Comparison of ENCODE assay signal across 8 cellular contexts in genomic region chr17:75152971-75153853, GRCh38. TPM values are rescaled to one million over a fixed set of nuclear protein-coding genes. Genes with fewer than 3 reads are reported as not detected.
DNase-seq lines count a peak whose midpoint lies in the region; ATAC-seq and TF ChIP-seq lines count a peak whose summit lies in the region.

No MANE protein-coding gene starts in this region.

- peaks cover 27% of the 10 kb centered on the region for H3K4me1 ChIP-seq in GM23338 (ENCODE audit: insufficient read depth)
- peaks cover 7% of the 10 kb centered on the region for H3K4me1 ChIP-seq in prostate gland (replicated peaks)

- H3K9me2 ChIP-seq in GM23338 (ENCODE audit: insufficient read depth), result no peaks in the 10 kb centered on the region

- H3K36me3 Mint-ChIP-seq in CD4-positive, alpha-beta T cell (ENCODE audit: low read depth), result peaks cover 33% of the 10 kb centered on the region
- peaks cover 37% of the 10 kb centered on the region for H3K36me3 Mint-ChIP-seq in GM23338 (ENCODE audit: low read depth)
- H3K36me3 Mint-ChIP-seq in activated CD8-positive, alpha-beta memory T cell treated with anti-CD3 and anti-CD28 coated beads, Interleukin-2, amount 10 ng/mL, durations not matched to agents 7 days and 5 days, result peaks cover 28% of the 10 kb centered on the region

- peak overlapping the region; percentile 97 for H3K4me3 Mint-ChIP-seq in CD4-positive, alpha-beta T cell
- H3K4me3 Mint-ChIP-seq in GM23338, result peak overlapping the region; percentile 93
- peak overlapping the region; percentile 98 for H3K4me3 Mint-ChIP-seq in activated CD8-positive, alpha-beta memory T cell treated with anti-CD3 and anti-CD28 coated beads, Interleukin-2, amount 10 ng/mL, durations not matched to agents 7 days and 5 days

- peak overlapping the region; percentile 79 for H3K27ac Mint-ChIP-seq in CD4-positive, alpha-beta T cell
- H3K27ac Mint-ChIP-seq in GM23338, result peak overlapping the region; percentile 87
- H3K27ac Mint-ChIP-seq in activated CD8-positive, alpha-beta memory T cell treated with anti-CD3 and anti-CD28 coated beads, Interleukin-2, amount 10 ng/mL, durations not matched to agents 7 days and 5 days, result peak overlapping the region; percentile 90

- peaks cover 37% of the 10 kb centered on the region for H3K4me1 Mint-ChIP-seq in CD4-positive, alpha-beta T cell (ENCODE audit: low read depth)
- peaks cover 31% of the 10 kb centered on the region for H3K4me1 Mint-ChIP-seq in GM23338
- peaks cover 43% of the 10 kb centered on the region for H3K4me1 Mint-ChIP-seq in activated CD8-positive, alpha-beta memory T cell treated with anti-CD3 and anti-CD28 coated beads, Interleukin-2, amount 10 ng/mL, durations not matched to agents 7 days and 5 days

- CTCF ChIA-PET in CD4-positive, alpha-beta T cell (lab: Charles Lee), result interaction anchor here (1.5 to 1.9 kb wide), 2 partner anchors 39 to 49 kb away, joined by 8 to 9 read pairs; no protein-coding TSS in a partner anchor
- CTCF ChIA-PET in activated CD8-positive, alpha-beta memory T cell treated with anti-CD3 and anti-CD28 coated beads, Interleukin-2, amount 10 ng/mL, durations not matched to agents 7 days and 5 days (lab: Charles Lee), result interaction anchor here (0.5 to 2.6 kb wide), 4 partner anchors 8 to 43 kb away, joined by 3 to 8 read pairs (median 5); no protein-coding TSS in a partner anchor

- peaks cover 28% of the 10 kb centered on the region for H3F3A ChIP-seq in GM23338 (replicated peaks; ENCODE audit: low read depth)

- H3K4me2 ChIP-seq in GM23338, result peak overlapping the region; percentile 79

- 4% methylated on average over 36 of the region's 36 CpGs for WGBS in prostate gland

- POLR2A ChIA-PET in CD4-positive, alpha-beta T cell (lab: Charles Lee), result interaction anchor here (1.1 to 2.5 kb wide), 11 partner anchors 11 to 140 kb away, joined by 3 to 11 read pairs (median 5); partner anchors contain the start of genes ARMC7, NT5C and SLC25A19

- intact Hi-C loops in CD4-positive, alpha-beta T cell (cut with DNase I, micrococcal nuclease), result no loop called here
- intact Hi-C loops in prostate gland (cut with DNase I), result no loop called here

- no peaks in the 10 kb centered on the region for H3K27me3 ChIP-seq in CD4-positive, alpha-beta T cell (ENCODE audit: control insufficient read depth, insufficient read depth, low read length)
- H3K27me3 ChIP-seq in GM23338 (ENCODE audit: insufficient read depth), result no peaks in the 10 kb centered on the region
- H3K27me3 ChIP-seq in prostate gland (replicated peaks; ENCODE audit: insufficient read depth), result no peaks in the 10 kb centered on the region

- TF ChIP-seq CTCF in CD4-positive, alpha-beta T cell (IDR thresholded peaks at IDR 0.05), result no peak
- TF ChIP-seq CTCF in GM23338 (conservative IDR thresholded peaks at IDR 0.05; ENCODE audit: low read depth in 2 of 2) (no peak), foreskin fibroblast (IDR thresholded peaks at IDR 0.05; ENCODE audit: low read depth, low read length) (no peak), prostate gland (IDR thresholded peaks at IDR 0.05) (no peak)

- H3K36me3 ChIP-seq in GM23338 (ENCODE audit: insufficient read depth) (peaks cover 9% of the 10 kb centered on the region), prostate gland (no peaks in the 10 kb centered on the region)

- peak overlapping the region; percentile 63 for H3K4me3 ChIP-seq in GM23338
- H3K4me3 ChIP-seq in foreskin fibroblast (ENCODE audit: low read depth in 1 of 2, low read length in 2 of 2), result peak overlapping the region; percentile 85 to 93
- peak overlapping the region; percentile 85 for H3K4me3 ChIP-seq in prostate gland

- ATAC-seq in CD4-positive, alpha-beta T cell (ENCODE audit: poor library complexity), result no peak
- peak; percentile 30 for ATAC-seq in GM23338
- no peak for ATAC-seq in activated CD8-positive, alpha-beta memory T cell treated with anti-CD3 and anti-CD28 coated beads, Interleukin-2, amount 10 ng/mL, durations not matched to agents 7 days and 5 days
- no peak for ATAC-seq in GM21576 (IDR thresholded peaks at IDR 0.05; ENCODE audit: unreplicated experiment)
- ATAC-seq in HG03565 (IDR thresholded peaks at IDR 0.05; ENCODE audit: unreplicated experiment), result no peak

- no peak overlapping the region for H3K27ac ChIP-seq in CD4-positive, alpha-beta T cell (ENCODE audit: low read depth, low read length)
- H3K27ac ChIP-seq in GM23338 (ENCODE audit: low read depth) (peak overlapping the region; percentile 15; the same call in 1 of the 2 replicates), prostate gland (peak overlapping the region; percentile 43 to 75)

- no peaks in the 10 kb centered on the region for H3K9me3 ChIP-seq in CD4-positive, alpha-beta T cell (ENCODE audit: control insufficient read depth, low read length)
- H3K9me3 ChIP-seq in prostate gland, result no peaks in the 10 kb centered on the region

- H3K9me3 Mint-ChIP-seq in CD4-positive, alpha-beta T cell, result no peaks in the 10 kb centered on the region
- H3K9me3 Mint-ChIP-seq in GM23338, result peaks cover 2% of the 10 kb centered on the region; the same call in 1 of the 3 replicates
- H3K9me3 Mint-ChIP-seq in activated CD8-positive, alpha-beta memory T cell treated with anti-CD3 and anti-CD28 coated beads, Interleukin-2, amount 10 ng/mL, durations not matched to agents 7 days and 5 days (ENCODE audit: low read depth), result no peaks in the 10 kb centered on the region

- no peak for TF ChIP-seq POLR2A in prostate gland (IDR thresholded peaks at IDR 0.05)

- DNase-seq in CD4-positive, alpha-beta T cell, result peak in 1 of 10 experiments; percentile 33
- DNase-seq in GM23338 (ENCODE audit: low spot score) (peak; percentile 77), NCI-H345 treated with DMSO at 0.1 percent for 48 hours (lab: John Stamatoyannopoulos, UW; ENCODE audit: unreplicated experiment) (peak; percentile 27), foreskin fibroblast (peak in 1 of 2 donors; percentile 64), prostate gland (ENCODE audit: low spot score) (peak; percentile 26)
- peak; percentile 62 for DNase-seq in activated CD8-positive, alpha-beta memory T cell treated with anti-CD3 and anti-CD28 coated beads, Interleukin-2, amount 10 ng/mL, durations not matched to agents 7 days and 5 days

- peaks cover 41% of the 10 kb centered on the region for H4K20me1 ChIP-seq in GM23338 (replicated peaks; ENCODE audit: insufficient read depth)

- peaks cover 60% of the 10 kb centered on the region for H3K79me2 ChIP-seq in GM23338 (replicated peaks; ENCODE audit: insufficient read depth)

- H3K27me3 Mint-ChIP-seq in CD4-positive, alpha-beta T cell, result no peaks in the 10 kb centered on the region
- H3K27me3 Mint-ChIP-seq in GM23338 (ENCODE audit: insufficient read depth, low read depth, poor library complexity), result peaks cover 18% of the 10 kb centered on the region
- no peaks in the 10 kb centered on the region for H3K27me3 Mint-ChIP-seq in activated CD8-positive, alpha-beta memory T cell treated with anti-CD3 and anti-CD28 coated beads, Interleukin-2, amount 10 ng/mL, durations not matched to agents 7 days and 5 days

- H2AFZ ChIP-seq in GM23338, result no peak overlapping the region

TF ChIP-seq in GM23338, 12 proteins besides CTCF, POLR2A, EP300 and RAD21 (continues in another document):
- TF ChIP-seq CREB1 (CRISPR knock-in tag; IDR thresholded peaks at IDR 0.05; ENCODE audit: low read depth), result no peak
- no peak for TF ChIP-seq EZH2 (IDR thresholded peaks at IDR 0.05; ENCODE audit: low read depth, unreplicated experiment)
- TF ChIP-seq STAT1 (IDR thresholded peaks at IDR 0.05; ENCODE audit: unreplicated experiment), result no peak
- no peak for TF ChIP-seq EZH2phosphoT487 (IDR thresholded peaks at IDR 0.05; ENCODE audit: unreplicated experiment)
- TF ChIP-seq ZNF331 (CRISPR knock-in tag; IDR thresholded peaks at IDR 0.05; ENCODE audit: low read depth), result no peak
- TF ChIP-seq ZNF114 (CRISPR knock-in tag; IDR thresholded peaks at IDR 0.05), result no peak
- no peak for TF ChIP-seq JUNB (IDR thresholded peaks at IDR 0.05; ENCODE audit: unreplicated experiment)
- no peak for TF ChIP-seq NANOG (IDR thresholded peaks at IDR 0.05; ENCODE audit: borderline replicate concordance)

RNA-seq across cellular contexts. Expression of gene JPT1, which starts 1.1 kb away (rescaled TPM):
- total RNA-seq in CD4-positive, alpha-beta T cell, result 10 to 100 TPM; 21.3 to 25.5 TPM
- 249 and 278 TPM in 2 replicates for total RNA-seq in GM23338 (2014; rRNA removed; shearing (Covaris generic))
- polyA plus RNA-seq in GM23338 (2016; fragmentation: Nextera tagmentation; extraction: Ambion mirVana), result 903 and 929 TPM in 2 replicates
- total RNA-seq in activated CD8-positive, alpha-beta memory T cell treated with anti-CD3 and anti-CD28 coated beads, Interleukin-2, amount 10 ng/mL, durations not matched to agents 7 days and 5 days, result 100 to 1,000 TPM; 277 to 301 TPM
- total RNA-seq in prostate gland, result 100 to 1,000 TPM in 1 of 2 donors, 10 to 100 TPM in 1; 97.9 to 132 TPM

RNA-seq across cellular contexts. Expression of gene NT5C, which starts 21.7 kb away (rescaled TPM):
- total RNA-seq in CD4-positive, alpha-beta T cell, result 10 to 100 TPM; 14.1 to 16.1 TPM
- 91.7 and 122 TPM in 2 replicates for total RNA-seq in GM23338 (2014; rRNA removed; shearing (Covaris generic))
- 120 and 134 TPM in 2 replicates for polyA plus RNA-seq in GM23338 (2016; fragmentation: Nextera tagmentation; extraction: Ambion mirVana)
- total RNA-seq in activated CD8-positive, alpha-beta memory T cell treated with anti-CD3 and anti-CD28 coated beads, Interleukin-2, amount 10 ng/mL, durations not matched to agents 7 days and 5 days, result 10 to 100 TPM; 65.2 to 73.1 TPM
- total RNA-seq in prostate gland, result 100 to 1,000 TPM; 120 to 166 TPM

RNA-seq across cellular contexts. Expression of gene SUMO2, which starts 29.5 kb away (rescaled TPM):
- 100 to 1,000 TPM; 207 to 228 TPM for total RNA-seq in CD4-positive, alpha-beta T cell
- 133 and 139 TPM in 2 replicates for total RNA-seq in GM23338 (2014; rRNA removed; shearing (Covaris generic))
- 784 and 890 TPM in 2 replicates for polyA plus RNA-seq in GM23338 (2016; fragmentation: Nextera tagmentation; extraction: Ambion mirVana)
- total RNA-seq in activated CD8-positive, alpha-beta memory T cell treated with anti-CD3 and anti-CD28 coated beads, Interleukin-2, amount 10 ng/mL, durations not matched to agents 7 days and 5 days, result 100 to 1,000 TPM; 469 to 639 TPM
- total RNA-seq in prostate gland, result 10 to 100 TPM; 79.7 to 97.2 TPM

RNA-seq across cellular contexts. Expression of gene ARMC7, which starts 43.4 kb away (rescaled TPM):
- 1 to 10 TPM; 4.1 to 4.8 TPM for total RNA-seq in CD4-positive, alpha-beta T cell
- total RNA-seq in GM23338 (2014; rRNA removed; shearing (Covaris generic)), result 4.5 and 5.6 TPM in 2 replicates
- polyA plus RNA-seq in GM23338 (2016; fragmentation: Nextera tagmentation; extraction: Ambion mirVana), result 6.3 and 8.4 TPM in 2 replicates
- 10 to 100 TPM; 13.5 to 14.5 TPM for total RNA-seq in activated CD8-positive, alpha-beta memory T cell treated with anti-CD3 and anti-CD28 coated beads, Interleukin-2, amount 10 ng/mL, durations not matched to agents 7 days and 5 days
- total RNA-seq in prostate gland, result 10 to 100 TPM; 13.6 to 15.1 TPM

RNA-seq across cellular contexts. Expression of gene NUP85, which starts 52.3 kb away (rescaled TPM):
- total RNA-seq in CD4-positive, alpha-beta T cell, result 10 to 100 TPM; 84.7 to 89.2 TPM
- total RNA-seq in GM23338 (2014; rRNA removed; shearing (Covaris generic)), result 57.2 and 59.4 TPM in 2 replicates
- 114 and 116 TPM in 2 replicates for polyA plus RNA-seq in GM23338 (2016; fragmentation: Nextera tagmentation; extraction: Ambion mirVana)
- total RNA-seq in activated CD8-positive, alpha-beta memory T cell treated with anti-CD3 and anti-CD28 coated beads, Interleukin-2, amount 10 ng/mL, durations not matched to agents 7 days and 5 days, result 100 to 1,000 TPM; 164 to 176 TPM
- total RNA-seq in prostate gland, result 10 to 100 TPM; 41.0 to 46.7 TPM
